Comparison of ENCODE assay signal across 8 cellular contexts in the genomic region with DNA sequence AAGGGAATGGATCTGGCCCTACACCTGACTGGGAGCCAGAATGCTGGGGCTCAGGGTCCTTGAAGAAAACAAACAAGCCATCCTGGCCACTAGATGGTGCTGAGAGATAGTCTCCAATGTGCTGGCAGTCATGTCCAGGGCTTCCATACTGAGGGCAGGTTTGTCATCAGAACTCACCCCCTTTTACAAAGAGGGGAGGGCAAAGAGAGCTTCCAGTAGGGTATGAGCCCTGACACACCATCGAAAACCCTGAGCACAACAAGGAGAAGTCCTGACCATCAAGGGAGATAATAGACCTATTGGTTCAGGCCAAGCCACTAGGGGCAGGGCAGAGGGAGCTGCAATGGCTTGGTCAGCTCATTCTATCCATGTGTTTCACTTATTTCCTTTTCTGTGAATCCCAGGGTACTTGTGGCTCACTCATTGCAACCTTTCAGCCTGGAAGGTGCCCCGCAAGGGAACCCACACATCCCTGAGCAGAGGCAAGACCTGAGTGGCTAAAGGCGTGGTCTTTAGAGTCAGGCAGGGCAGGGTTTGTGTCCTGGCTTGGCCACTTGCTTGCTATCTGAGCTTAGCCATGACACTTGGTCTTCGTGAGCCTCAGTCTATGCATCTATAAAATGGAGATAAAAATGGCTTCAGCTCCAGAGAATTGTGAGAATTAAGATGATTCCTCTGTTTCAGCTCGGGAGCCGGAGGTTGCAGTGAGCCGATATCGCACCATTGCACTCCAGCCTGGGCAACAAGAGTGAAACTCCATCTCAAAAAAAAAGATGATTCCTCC. TPM values are rescaled to one million over a fixed set of nuclear protein-coding genes. Genes with fewer than 3 reads are reported as not detected.
DNase-seq lines count a peak whose midpoint lies in the region; ATAC-seq and TF ChIP-seq lines count a peak whose summit lies in the region.

No MANE protein-coding gene starts in this region.

- H3K36me3 Mint-ChIP-seq in Caco-2 (ENCODE audit: insufficient read depth, unreplicated experiment): no peaks in the 10 kb centered on the region
- no peaks in the 10 kb centered on the region for H3K36me3 Mint-ChIP-seq in activated CD8-positive, alpha-beta T cell treated with anti-CD3 and anti-CD28 coated beads for 36 hours (ENCODE audit: low read depth)
- H3K36me3 Mint-ChIP-seq in neural progenitor cell: no peaks in the 10 kb centered on the region

- H3K4me3 ChIP-seq in Caco-2 (ENCODE audit: low read depth, low read length) (no peak overlapping the region), fibroblast of villous mesenchyme (ENCODE audit: low read depth, low read length) (no peak overlapping the region), neural progenitor cell (no peak overlapping the region)

- no peaks in the 10 kb centered on the region for H3K79me2 ChIP-seq in neural progenitor cell (ENCODE audit: low read depth)

- TF ChIP-seq CTCF in Caco-2 (IDR thresholded peaks at IDR 0.05; ENCODE audit: insufficient read depth in 1 of 2, low read depth in 1 of 2, low read length in 1 of 2, severe bottlenecking in 1 of 2, unreplicated experiment in 1 of 2) (peak; percentile 67 to 90), fibroblast of villous mesenchyme (IDR thresholded peaks at IDR 0.05; ENCODE audit: insufficient read depth, low read depth, low read length) (peak; percentile 72), neural progenitor cell (IDR thresholded peaks at IDR 0.05) (peak; percentile 88)
- peak; percentile 71 for TF ChIP-seq CTCF in activated CD8-positive, alpha-beta T cell treated with anti-CD3 and anti-CD28 coated beads for 36 hours (IDR thresholded peaks at IDR 0.05)

- H3K27ac ChIP-seq in neural progenitor cell: no peak overlapping the region

- H3K9ac ChIP-seq in neural progenitor cell: no peak overlapping the region

- H3K27me3 ChIP-seq in Caco-2 (replicated peaks; ENCODE audit: control insufficient read depth, insufficient read depth, low read length) (no peaks in the 10 kb centered on the region), neural progenitor cell (peaks cover 13% of the 10 kb centered on the region)

- CTCF ChIA-PET in Caco-2 (lab: Charles Lee): interaction anchor here (0.6 to 2.3 kb wide), 36 partner anchors 9 to 1625 kb away, joined by 3 to 110 read pairs (median 4); partner anchors contain the start of genes PIGH, PLEK2 and ZFYVE26
- CTCF ChIA-PET in activated CD8-positive, alpha-beta T cell treated with anti-CD3 and anti-CD28 coated beads for 36 hours (lab: Charles Lee): interaction anchor here (0.6 to 6.1 kb wide), 40 partner anchors 10 to 187 kb away, joined by 3 to 104 read pairs (median 8); partner anchors contain the start of gene TMEM229B

- intact Hi-C loops in Caco-2 (cut with micrococcal nuclease; ENCODE audit: unreplicated experiment): loop anchor here (1.0 to 5.0 kb wide), 5 partner anchors 44 to 177 kb away; no protein-coding TSS in a partner anchor
- intact Hi-C loops in activated CD8-positive, alpha-beta T cell treated with anti-CD3 and anti-CD28 coated beads for 36 hours (cut with micrococcal nuclease): loop anchor here (5.0 kb wide), 2 partner anchors 40 to 100 kb away; no protein-coding TSS in a partner anchor

- H4K20me1 ChIP-seq in neural progenitor cell (ENCODE audit: low read depth): no peaks in the 10 kb centered on the region

- no peaks in the 10 kb centered on the region for H3K36me3 ChIP-seq in Caco-2 (ENCODE audit: control insufficient read depth, insufficient read depth, low read length)
- H3K36me3 ChIP-seq in neural progenitor cell: no peaks in the 10 kb centered on the region

- peak; percentile 94 for ATAC-seq in activated CD8-positive, alpha-beta T cell treated with anti-CD3 and anti-CD28 coated beads for 36 hours
- ATAC-seq in GM21367 (IDR thresholded peaks at IDR 0.05; ENCODE audit: unreplicated experiment): no peak

- H3K27me3 Mint-ChIP-seq in Caco-2 (ENCODE audit: insufficient read depth, unreplicated experiment): no peaks in the 10 kb centered on the region
- H3K27me3 Mint-ChIP-seq in activated CD8-positive, alpha-beta T cell treated with anti-CD3 and anti-CD28 coated beads for 36 hours: peaks cover 19% of the 10 kb centered on the region
- peaks cover 17% of the 10 kb centered on the region for H3K27me3 Mint-ChIP-seq in neural progenitor cell (ENCODE audit: insufficient read depth, low read depth)

- H3K9me3 Mint-ChIP-seq in Caco-2 (ENCODE audit: unreplicated experiment) (no peaks in the 10 kb centered on the region), neural progenitor cell (no peaks in the 10 kb centered on the region)
- H3K9me3 Mint-ChIP-seq in activated CD8-positive, alpha-beta T cell treated with anti-CD3 and anti-CD28 coated beads for 36 hours: no peaks in the 10 kb centered on the region

- H3K27ac Mint-ChIP-seq in Caco-2 (ENCODE audit: unreplicated experiment): peak overlapping the region; percentile 19
- H3K27ac Mint-ChIP-seq in activated CD8-positive, alpha-beta T cell treated with anti-CD3 and anti-CD28 coated beads for 36 hours: no peak overlapping the region
- H3K27ac Mint-ChIP-seq in neural progenitor cell: no peak overlapping the region

- DNase-seq in Caco-2 (peak; percentile 72 to 76), H4 (ENCODE audit: low spot score) (peak; percentile 48), NCI-H345 treated with DMSO at 0.1 percent for 48 hours (lab: John Stamatoyannopoulos, UW; ENCODE audit: unreplicated experiment) (peak; percentile 58), fibroblast of villous mesenchyme (ENCODE audit: low read depth) (peak; percentile 50), neural progenitor cell (ENCODE audit: low spot score) (peak; percentile 68), amniotic stem cell (lab: John Stamatoyannopoulos, UW) (no peak)
- peak; percentile 65 for DNase-seq in activated CD8-positive, alpha-beta T cell treated with anti-CD3 and anti-CD28 coated beads for 36 hours

- POLR2A ChIA-PET in Caco-2 (lab: Charles Lee): interaction anchor here (0.9 to 1.0 kb wide), 2 partner anchors 15 to 44 kb away, joined by 3 to 4 read pairs; no protein-coding TSS in a partner anchor
- POLR2A ChIA-PET in activated CD8-positive, alpha-beta T cell treated with anti-CD3 and anti-CD28 coated beads for 36 hours (lab: Charles Lee): interaction anchor here (1.1 to 1.3 kb wide), 2 partner anchors 9 to 44 kb away, joined by 3 to 5 read pairs; no protein-coding TSS in a partner anchor

- peaks cover under 1% of the 10 kb centered on the region for H3F3A ChIP-seq in neural progenitor cell (ENCODE audit: low read depth)

- no peak overlapping the region for H3K4me3 Mint-ChIP-seq in Caco-2 (ENCODE audit: unreplicated experiment)
- no peak overlapping the region for H3K4me3 Mint-ChIP-seq in activated CD8-positive, alpha-beta T cell treated with anti-CD3 and anti-CD28 coated beads for 36 hours
- H3K4me3 Mint-ChIP-seq in neural progenitor cell: no peak overlapping the region

- H3K4me1 ChIP-seq in Caco-2 (no peaks in the 10 kb centered on the region; the same call in 1 of the 2 replicates), neural progenitor cell (peaks cover 19% of the 10 kb centered on the region)

- H3K4me1 Mint-ChIP-seq in Caco-2 (ENCODE audit: low read depth, unreplicated experiment) (no peaks in the 10 kb centered on the region), neural progenitor cell (peaks cover 16% of the 10 kb centered on the region)
- H3K4me1 Mint-ChIP-seq in activated CD8-positive, alpha-beta T cell treated with anti-CD3 and anti-CD28 coated beads for 36 hours (ENCODE audit: low read depth): no peaks in the 10 kb centered on the region

- no peak overlapping the region for H3K4me2 ChIP-seq in neural progenitor cell

- BruUV-seq in Caco-2 (replicated peaks; lab: Mats Ljungman, UMichigan): no TSS peak

- H2AFZ ChIP-seq in neural progenitor cell (replicated peaks): peak overlapping the region; percentile 22

- no peaks in the 10 kb centered on the region for H3K9me3 ChIP-seq in Caco-2
- no peaks in the 10 kb centered on the region for H3K9me3 ChIP-seq in neural progenitor cell (ENCODE audit: low read depth)

RNA-seq across cellular contexts. Expression of gene PLEKHH1, which starts 6.2 kb away (rescaled TPM):
- 32.4 and 41.2 TPM in 2 replicates for total RNA-seq in Caco-2 (2022)
- 0.94 and 1.8 TPM in 2 replicates for total RNA-seq in H4 (2014; rRNA removed; shearing (Covaris generic))
- 1 to 10 TPM; 4.8 to 6.7 TPM for total RNA-seq in activated CD8-positive, alpha-beta T cell treated with anti-CD3 and anti-CD28 coated beads for 36 hours
- total RNA-seq in fibroblast of villous mesenchyme: 0.43 and 0.64 TPM in 2 replicates
- 10.1 and 17.6 TPM in 2 replicates for total RNA-seq in neural progenitor cell (ENCODE audit: low replicate concordance)

RNA-seq across cellular contexts. Expression of gene TMEM229B, which starts 38.3 kb away (rescaled TPM):
- 0.19 TPM in 1 of 2 replicates, not detected in the other for total RNA-seq in Caco-2 (2022)
- 4.9 and 5.7 TPM in 2 replicates for total RNA-seq in H4 (2014; rRNA removed; shearing (Covaris generic))
- total RNA-seq in activated CD8-positive, alpha-beta T cell treated with anti-CD3 and anti-CD28 coated beads for 36 hours: 1 to 10 TPM; 1.6 to 2.3 TPM
- 0.43 and 0.64 TPM in 2 replicates for total RNA-seq in fibroblast of villous mesenchyme
- total RNA-seq in neural progenitor cell (ENCODE audit: low replicate concordance): 0.12 TPM in 1 of 2 replicates, not detected in the other
